In genomic region chr15:96360581-96361308, GRCh38 we compare ENCODE assay signal across 12 cellular contexts. TPM values are rescaled to one million over a fixed set of nuclear protein-coding genes. Genes with fewer than 3 reads are reported as not detected.
DNase-seq lines count a peak whose midpoint lies in the region; ATAC-seq and TF ChIP-seq lines count a peak whose summit lies in the region.
"Had no signal": no experiment of that assay in that cellular context is flagged by ENCODE, and none has a peak within 500 bp of the region (broad histone marks: within the 10 kb centered on the region; RNA-seq: fewer than 3 reads in every experiment).

No MANE protein-coding gene starts in this region.

- TF ChIP-seq CTCF in heart right ventricle (IDR thresholded peaks at IDR 0.05) (no peak), esophagus muscularis mucosa (IDR thresholded peaks at IDR 0.05) (no peak), neural cell (IDR thresholded peaks at IDR 0.05; ENCODE audit: poor library complexity, severe bottlenecking) (no peak)

- H3K4me3 ChIP-seq in heart right ventricle (peak overlapping the region in 9 of 10 donors; percentile 28 to 62 (median 52)), esophagus muscularis mucosa (peak overlapping the region; percentile 59 to 76 (median 66)), neural cell (ENCODE audit: low read length) (no peak overlapping the region)
- H3K4me3 ChIP-seq: BLaER1 treated with 17β-estradiol and CSF1 and Interleukin-3, amounts not matched to agents 10 nM and 100 nM had no signal

- no peaks in the 10 kb centered on the region for H3K79me2 ChIP-seq in neural cell (replicated peaks; ENCODE audit: insufficient read depth, low read length)

- intact Hi-C loops in heart right ventricle (cut with DNase I) (loop anchor here in 4 of 10 donors (5.0 to 10.0 kb wide), 5 partner anchors 224 to 1394 kb away; no protein-coding TSS in a partner anchor), left ventricle myocardium superior (cut with micrococcal nuclease) (no loop called here), esophagus muscularis mucosa (cut with DNase I) (no loop called here)

- H2AFZ ChIP-seq in neural cell (ENCODE audit: low read depth, low read length), result no peak overlapping the region

- TF ChIP-seq POLR2A in esophagus muscularis mucosa (IDR thresholded peaks at IDR 0.05; ENCODE audit: low read depth), result no peak

- H3F3A ChIP-seq in neural cell (ENCODE audit: insufficient read depth, low read length, poor library complexity, severe bottlenecking), result no peaks in the 10 kb centered on the region

- no peaks in the 10 kb centered on the region for H3K9me2 ChIP-seq in neural cell (ENCODE audit: insufficient read depth, low read length)

- H3K27ac ChIP-seq in heart right ventricle (peak overlapping the region in 7 of 10 donors; percentile 46 to 73 (median 60)), esophagus muscularis mucosa (replicated peaks in 1 of 4) (peak overlapping the region; percentile 76 to 78 (median 78)), neural cell (ENCODE audit: low read length) (no peak overlapping the region)
- H3K27ac ChIP-seq: BLaER1 treated with 17β-estradiol and CSF1 and Interleukin-3, amounts not matched to agents 10 nM and 100 nM had no signal

- H3K9me3 ChIP-seq in heart right ventricle (no peaks in the 10 kb centered on the region), esophagus muscularis mucosa (no peaks in the 10 kb centered on the region), neural cell (ENCODE audit: low read length) (no peaks in the 10 kb centered on the region)

- TF ChIP-seq RAD21 in neural cell (conservative IDR thresholded peaks at IDR 0.05), result no peak

- H4K20me1 ChIP-seq in neural cell (ENCODE audit: insufficient read depth), result no peaks in the 10 kb centered on the region

- H3K4me2 ChIP-seq in neural cell (ENCODE audit: low read length), result no peak overlapping the region

- H3K36me3 ChIP-seq in heart right ventricle (no peaks in the 10 kb centered on the region), esophagus muscularis mucosa (no peaks in the 10 kb centered on the region), neural cell (ENCODE audit: insufficient read depth, low read length) (no peaks in the 10 kb centered on the region)
- H3K36me3 ChIP-seq: BLaER1 treated with 17β-estradiol and CSF1 and Interleukin-3, amounts not matched to agents 10 nM and 100 nM had no signal

- no peak overlapping the region for H3K9ac ChIP-seq in neural cell (ENCODE audit: low read length)
- H3K9ac ChIP-seq: BLaER1 treated with 17β-estradiol and CSF1 and Interleukin-3, amounts not matched to agents 10 nM and 100 nM had no signal

- peaks cover 6 to 98% (median 72%) of the 10 kb centered on the region in 7 donors for H3K27me3 ChIP-seq in heart right ventricle
- no peaks in the 10 kb centered on the region for H3K27me3 ChIP-seq in esophagus muscularis mucosa
- peaks cover 99% of the 10 kb centered on the region for H3K27me3 ChIP-seq in neural cell (ENCODE audit: insufficient read depth, low read depth, low read length)

- 14 to 29% methylated on average over 37 of the region's 37 CpGs for WGBS in heart right ventricle, 2 donors
- WGBS in esophagus muscularis mucosa, result 32% methylated on average over 27 of the region's 37 CpGs

- ATAC-seq in heart right ventricle (no peak), left ventricle myocardium superior (no peak), GM19023 (IDR thresholded peaks at IDR 0.05; ENCODE audit: unreplicated experiment) (no peak), GM19455 (IDR thresholded peaks at IDR 0.05; ENCODE audit: unreplicated experiment) (no peak)

- H3K4me1 ChIP-seq in heart right ventricle, result peaks cover 0 to 39% (median 23%) of the 10 kb centered on the region in 9 donors
- peaks cover 23 to 54% (median 45%) of the 10 kb centered on the region in 4 donors for H3K4me1 ChIP-seq in esophagus muscularis mucosa

- TF ChIP-seq EP300 in esophagus muscularis mucosa (IDR thresholded peaks at IDR 0.05) (no peak), neural cell (conservative IDR thresholded peaks at IDR 0.05; ENCODE audit: poor library complexity, severe bottlenecking) (no peak)

- DNase-seq in heart right ventricle (no peak), left ventricle myocardium superior (no peak), esophagus muscularis mucosa (ENCODE audit: extremely low spot score) (no peak), DMS 273 (lab: John Stamatoyannopoulos, UW; ENCODE audit: unreplicated experiment) (no peak), COR-L47 (lab: John Stamatoyannopoulos, UW) (no peak)
- DNase-seq: cerebellar nuclear complex, mammary epithelial cell, NCI-H187 had no signal

TF ChIP-seq in neural cell, 6 proteins besides CTCF, POLR2A, EP300 and RAD21:
- TF ChIP-seq POLR2AphosphoS5 (IDR thresholded peaks at IDR 0.05) (no peak), EZH2 (IDR thresholded peaks at IDR 0.05; ENCODE audit: borderline replicate concordance, insufficient read depth, low read length, poor library complexity, severe bottlenecking) (peak; percentile 86)

RNA-seq across cellular contexts. Expression of gene NR2F2, which starts 30.2 kb away (rescaled TPM):
- total RNA-seq in heart right ventricle (10 to 100 TPM in 8 of 10 donors, 1 to 10 TPM in 2; 8.2 to 31.7 (median 14.3) TPM), left ventricle myocardium superior (18.0 TPM), esophagus muscularis mucosa (100 to 1,000 TPM in 2 of 4 donors, 10 to 100 TPM in 2; 42.7 to 131 (median 83.6) TPM)
- polyA plus RNA-seq in heart right ventricle (10 to 100 TPM; 21.1 to 22.9 TPM), neural cell (0.07 TPM in 1 of 2 replicates, not detected in the other)
- not detected in 2 replicates for polyA minus RNA-seq in neural cell
